Comparison of ENCODE assay signal across 24 cellular contexts in the genomic region with DNA sequence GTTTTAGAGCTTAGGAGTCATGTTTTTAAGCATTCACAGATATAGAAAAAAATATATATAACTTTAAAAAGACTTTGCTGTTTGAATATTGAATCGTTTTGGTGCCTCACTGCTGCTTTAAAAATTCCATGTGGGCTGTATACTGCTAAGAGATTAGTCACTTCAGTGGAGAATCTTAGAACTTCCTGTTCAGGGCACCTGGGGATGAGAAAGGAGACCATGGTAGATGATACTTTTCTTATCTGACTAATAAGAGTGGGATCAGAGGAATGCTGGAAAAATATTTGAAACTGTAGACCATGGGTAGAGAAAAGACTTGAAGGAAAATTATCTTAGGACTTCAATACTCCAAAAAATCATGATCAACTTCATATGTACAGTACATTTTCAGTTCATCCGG.
DNase-seq lines count a peak whose midpoint lies in the region; ATAC-seq, FAIRE-seq and TF ChIP-seq lines count a peak whose summit lies in the region.
"Had no signal": no experiment of that assay in that cellular context is flagged by ENCODE, and none has a peak within 500 bp of the region (broad histone marks: within the 10 kb centered on the region; RNA-seq: fewer than 3 reads in every experiment).

No MANE protein-coding gene starts in this region.

- H3K9me3 ChIP-seq in testis: no peaks in the 10 kb centered on the region

- no peak for TF ChIP-seq POLR2A in testis (IDR thresholded peaks at IDR 0.05)

- intact Hi-C loops in testis (cut with DNase I; ENCODE audit: low total_unique reads): no loop called here

- no peak for ATAC-seq in HG03097 (IDR thresholded peaks at IDR 0.05; ENCODE audit: low FRiP score, unreplicated experiment)
- ATAC-seq: HCT116 had no signal

- peak; percentile 3 for DNase-seq in HS-27A (ENCODE audit: low read depth)
- DNase-seq in RCC 7860 (ENCODE audit: low spot score): peak; percentile 13
- peak; percentile 14 for DNase-seq in brain microvascular endothelial cell
- peak; percentile 40 for DNase-seq in iris pigment epithelial cell (ENCODE audit: low read depth)
- DNase-seq in testis: no peak
- DNase-seq in NOMO-1 treated with dmso at 0.1 percent for 144 hours (lab: John Stamatoyannopoulos, UW; ENCODE audit: unreplicated experiment): no peak
- no peak for DNase-seq in COLO668 (lab: John Stamatoyannopoulos, UW; ENCODE audit: unreplicated experiment)
- DNase-seq: AML-193; CD8-positive, alpha-beta memory T cell; DMS53; GF-D8; Kasumi-1; NCI-H1092 treated with DMSO at 0.1 percent for 48 hours; NCI-H146; NCI-H2029; NCI-H345; NCI-H526; OCI-M1; Right ventricle myocardium superior had no signal

- 66 to 73% methylated on average over 2 of the region's 2 CpGs for WGBS in testis, 2 donors

- no peak overlapping the region for H3K27ac ChIP-seq in brain microvascular endothelial cell
- no peak overlapping the region for H3K27ac ChIP-seq in testis
- H3K27ac ChIP-seq: C4-2B had no signal

- in situ Hi-C loops in brain microvascular endothelial cell (cut with HindIII; ENCODE audit: low pct_ligation_motif_present, low sequenced_read_pairs): no loop called here

- H3K4me1 ChIP-seq in testis: no peaks in the 10 kb centered on the region

- no peaks in the 10 kb centered on the region for H3K27me3 ChIP-seq in brain microvascular endothelial cell (replicated peaks)
- H3K27me3 ChIP-seq in testis: no peaks in the 10 kb centered on the region

- no peak for TF ChIP-seq CTCF in brain microvascular endothelial cell (IDR thresholded peaks at IDR 0.05; ENCODE audit: low read depth, low read length, missing control alignments)
- no peak for TF ChIP-seq CTCF in testis (IDR thresholded peaks at IDR 0.05)

- no peak for FAIRE-seq in RCC 7860 (lab: Jason Lieb, UNC)
- FAIRE-seq: GM19239, H1 had no signal

- no peaks in the 10 kb centered on the region for H3K36me3 ChIP-seq in brain microvascular endothelial cell (replicated peaks)
- no peaks in the 10 kb centered on the region for H3K36me3 ChIP-seq in testis (ENCODE audit: low read depth, missing control alignments)

- no peak overlapping the region for H3K4me3 ChIP-seq in brain microvascular endothelial cell (ENCODE audit: low read depth, low read length)
- H3K4me3 ChIP-seq in testis: no peak overlapping the region

Comparison
In these comparisons a context has a peak if more than half of its experiments do, and no peak if none do; other contexts are left out.
1. DNase-seq: peak in HS-27A (single experiment), RCC 7860 (single experiment), brain microvascular endothelial cell (single experiment) and iris pigment epithelial cell (single experiment); none in testis (single experiment), NOMO-1 treated with dmso at 0.1 percent for 144 hours (single experiment) and COLO668 (single experiment).